Comparison of ENCODE assay signal across 27 cellular contexts in the genomic region with DNA sequence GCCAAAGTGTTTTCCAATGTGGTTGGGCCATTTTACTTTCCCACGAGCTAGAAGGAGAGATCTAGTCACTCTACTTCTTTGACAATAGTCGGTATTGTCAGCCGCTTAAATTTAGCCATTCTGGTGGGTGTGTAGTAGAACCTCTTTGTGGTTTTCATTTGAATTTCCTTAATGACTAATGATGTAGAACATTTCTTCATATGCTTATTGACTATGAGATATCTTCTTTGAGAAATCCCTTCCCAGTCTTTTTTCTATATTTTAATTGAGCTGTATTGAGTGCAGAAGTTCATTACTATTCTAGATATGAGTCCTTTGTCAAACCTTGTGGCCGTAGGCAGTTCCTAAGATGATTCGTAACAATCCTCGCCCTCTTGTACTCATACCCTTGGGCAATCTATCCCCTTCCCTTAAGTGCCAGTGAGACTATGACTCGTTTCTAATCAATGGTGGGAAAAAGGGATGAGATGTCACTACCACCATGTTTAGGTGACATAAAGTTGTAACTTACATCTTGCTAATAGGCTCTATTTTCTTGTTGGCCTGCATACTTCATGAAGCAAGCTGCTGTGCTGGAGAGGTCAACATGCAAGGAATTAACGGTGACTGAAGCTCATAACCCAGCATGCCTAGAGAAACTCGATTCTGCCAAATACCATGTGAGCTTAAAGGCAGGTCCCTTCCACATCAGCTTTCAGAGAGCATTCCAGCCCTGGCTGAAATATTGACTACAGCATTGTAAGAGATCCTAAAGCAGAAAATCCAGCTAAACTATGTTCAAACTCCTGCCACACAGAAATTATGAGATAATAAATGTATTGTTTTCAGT.
DNase-seq lines count a peak whose midpoint lies in the region; ATAC-seq, FAIRE-seq and TF ChIP-seq lines count a peak whose summit lies in the region.
"Had no signal": no experiment of that assay in that cellular context is flagged by ENCODE, and none has a peak within 500 bp of the region (broad histone marks: within the 10 kb centered on the region; RNA-seq: fewer than 3 reads in every experiment).

No MANE protein-coding gene starts in this region.

- CTCF ChIA-PET in MCF 10A (lab: Yijun Ruan, JAX) = interaction anchor here (0.6 to 0.9 kb wide), 2 partner anchors 51 to 483 kb away, joined by 3 read pairs; no protein-coding TSS in a partner anchor

- TF ChIP-seq CTCF in MCF 10A (IDR thresholded peaks at IDR 0.05; ENCODE audit: unreplicated experiment) (no peak), breast epithelium (IDR thresholded peaks at IDR 0.05) (no peak), bronchial epithelial cell (IDR thresholded peaks at IDR 0.05; ENCODE audit: insufficient read depth, low read length, severe bottlenecking) (no peak)

- DNase-seq in MCF 10A (ENCODE audit: unreplicated experiment) (peak; percentile 5), breast epithelium (ENCODE audit: low spot score in 2 of 2) (no peak), bronchial epithelial cell (ENCODE audit: low read depth) (peak; percentile 49), kidney tubule cell (ENCODE audit: low spot score) (peak; percentile 14), left cardiac atrium (no peak), NCI-H446 (lab: John Stamatoyannopoulos, UW) (no peak), middle frontal gyrus (ENCODE audit: extremely low spot score, low spot score) (no peak), mucosa of gallbladder (ENCODE audit: low spot score) (no peak)
- DNase-seq: ACHN; Caco-2; CD4-positive, alpha-beta T cell; DMS 273 treated with DMSO at 0.1 percent for 48 hours; DMS79 treated with DMSO at 0.1 percent for 48 hours; Kasumi-1; MM.1S; NCI-H1092; NCI-H1436; NCI-H1930; NCI-H510A; NCI-H748 treated with DMSO at 0.1 percent for 48 hours; SIG-M5 had no signal

- H3K27me3 ChIP-seq in breast epithelium (no peaks in the 10 kb centered on the region), bronchial epithelial cell (ENCODE audit: control insufficient read depth, insufficient read depth, low read length) (no peaks in the 10 kb centered on the region)
- H3K27me3 ChIP-seq: BLaER1 had no signal

- H3K4me3 ChIP-seq in breast epithelium (no peak overlapping the region), bronchial epithelial cell (ENCODE audit: low read depth, low read length) (no peak overlapping the region)
- H3K4me3 ChIP-seq: BLaER1, HAP-1 had no signal

- FAIRE-seq in bronchial epithelial cell (lab: Jason Lieb, UNC) = no peak
- FAIRE-seq: GM12891 had no signal

- H3K27ac ChIP-seq in breast epithelium = peak overlapping the region in 1 of 2 donors; percentile 39
- H3K27ac ChIP-seq: 22Rv1, BLaER1, RWPE1 had no signal

- no peaks in the 10 kb centered on the region for H3K9me3 ChIP-seq in breast epithelium
- H3K9me3 ChIP-seq: Caco-2, HAP-1 had no signal

- no peak for ATAC-seq in left cardiac atrium
- ATAC-seq: SK-N-SH treated with all-trans-retinoic acid at 6 μM for 48 hours had no signal

- H3K36me3 ChIP-seq in breast epithelium = no peaks in the 10 kb centered on the region
- H3K36me3 ChIP-seq in bronchial epithelial cell (ENCODE audit: control insufficient read depth, insufficient read depth, low read length) = no peaks in the 10 kb centered on the region
- H3K36me3 ChIP-seq: BLaER1, HAP-1 had no signal

- no peaks in the 10 kb centered on the region for H3K4me1 Mint-ChIP-seq in MCF 10A (ENCODE audit: insufficient read depth, unreplicated experiment)

- intact Hi-C loops in MCF 10A (cut with micrococcal nuclease) = no loop called here
- intact Hi-C loops in breast epithelium (cut with DNase I; ENCODE audit: low total_unique reads) = no loop called here
- intact Hi-C loops in left cardiac atrium (cut with DNase I) = no loop called here

- no peak overlapping the region for H3K27ac Mint-ChIP-seq in MCF 10A (ENCODE audit: low read depth, unreplicated experiment)
- H3K27ac Mint-ChIP-seq: CD4-positive, alpha-beta T cell had no signal

- TF ChIP-seq POLR2A in breast epithelium (IDR thresholded peaks at IDR 0.05) = no peak

- H3K9me3 Mint-ChIP-seq in MCF 10A (ENCODE audit: unreplicated experiment) = no peaks in the 10 kb centered on the region

- POLR2A ChIA-PET in MCF 10A (lab: Yijun Ruan, JAX) = no interaction called here

- H3K4me1 ChIP-seq in breast epithelium = no peaks in the 10 kb centered on the region
- H3K4me1 ChIP-seq: BLaER1, Caco-2, HAP-1 had no signal

- no peak overlapping the region for H3K4me3 Mint-ChIP-seq in MCF 10A (ENCODE audit: unreplicated experiment)
- H3K4me3 Mint-ChIP-seq: CD4-positive, alpha-beta T cell had no signal

- H3K36me3 Mint-ChIP-seq in MCF 10A (ENCODE audit: insufficient read depth, unreplicated experiment) = no peaks in the 10 kb centered on the region

- H3K27me3 Mint-ChIP-seq in MCF 10A (ENCODE audit: insufficient read depth, unreplicated experiment) = no peaks in the 10 kb centered on the region
- H3K27me3 Mint-ChIP-seq: CD4-positive, alpha-beta T cell had no signal

- no TSS peak for BruUV-seq in MCF 10A (replicated peaks; lab: Mats Ljungman, UMichigan)

Comparison
In these comparisons a context has a peak if more than half of its experiments do, and no peak if none do; other contexts are left out.
1. DNase-seq: peak in MCF 10A (single experiment), bronchial epithelial cell (single experiment) and kidney tubule cell (single experiment); none in breast epithelium (0 of 2), left cardiac atrium (single experiment), NCI-H446 (0 of 2), middle frontal gyrus (single experiment) and mucosa of gallbladder (single experiment).